23 cellular contexts compared by ENCODE assay signal in genomic region chr7:28192786-28193581, GRCh38.
DNase-seq lines count a peak whose midpoint lies in the region; ATAC-seq and TF ChIP-seq lines count a peak whose summit lies in the region.
"Had no signal": no experiment of that assay in that cellular context is flagged by ENCODE, and none has a peak within 500 bp of the region (broad histone marks: within the 10 kb centered on the region; RNA-seq: fewer than 3 reads in every experiment).

No MANE protein-coding gene starts in this region.

- no peaks in the 10 kb centered on the region for H3K27me3 Mint-ChIP-seq in dendritic cell treated with granulocyte-macrophage colony-stimulating factor and Interleukin-4, amounts not matched to agents 40 ng/mL and 50 ng/mL, for 4 days
- H3K27me3 Mint-ChIP-seq in stimulated activated naive B cell treated with anti-CD40 and anti-IgM and Interleukin-4, amounts not matched to agents 10 μg/mL and 1 μg/mL and 100 μg/mL, for 72 hours, result no peaks in the 10 kb centered on the region

- TF ChIP-seq CTCF in NB4 (IDR thresholded peaks at IDR 0.05; ENCODE audit: low read depth, low read length), result no peak

- ATAC-seq in stimulated activated naive B cell treated with anti-CD40 and anti-IgM and Interleukin-4, amounts not matched to agents 10 μg/mL and 1 μg/mL and 100 μg/mL, for 72 hours (replicated peaks), result peak; percentile 36 to 76
- no peak for ATAC-seq in GM18907 (IDR thresholded peaks at IDR 0.05; ENCODE audit: unreplicated experiment)
- ATAC-seq: activated CD8-positive, alpha-beta T cell treated with anti-CD3 and anti-CD28 coated beads for 36 hours; heart left ventricle; left cardiac atrium had no signal

- H3K4me1 Mint-ChIP-seq in dendritic cell treated with granulocyte-macrophage colony-stimulating factor and Interleukin-4, amounts not matched to agents 40 ng/mL and 50 ng/mL, for 4 days (ENCODE audit: low read depth), result peaks cover 32% of the 10 kb centered on the region
- peaks cover 41 to 62% of the 10 kb centered on the region in 2 donors for H3K4me1 Mint-ChIP-seq in stimulated activated naive B cell treated with anti-CD40 and anti-IgM and Interleukin-4, amounts not matched to agents 10 μg/mL and 1 μg/mL and 100 μg/mL, for 72 hours

- no peak overlapping the region for H3K4me3 Mint-ChIP-seq in dendritic cell treated with granulocyte-macrophage colony-stimulating factor and Interleukin-4, amounts not matched to agents 40 ng/mL and 50 ng/mL, for 4 days
- no peak overlapping the region for H3K4me3 Mint-ChIP-seq in stimulated activated naive B cell treated with anti-CD40 and anti-IgM and Interleukin-4, amounts not matched to agents 10 μg/mL and 1 μg/mL and 100 μg/mL, for 72 hours
- H3K4me3 Mint-ChIP-seq: activated CD8-positive, alpha-beta T cell treated with anti-CD3 and anti-CD28 coated beads for 36 hours; brain had no signal

- H3K36me3 Mint-ChIP-seq in dendritic cell treated with granulocyte-macrophage colony-stimulating factor and Interleukin-4, amounts not matched to agents 40 ng/mL and 50 ng/mL, for 4 days (ENCODE audit: low read depth), result no peaks in the 10 kb centered on the region
- peaks cover 2 to 14% of the 10 kb centered on the region in 2 donors for H3K36me3 Mint-ChIP-seq in stimulated activated naive B cell treated with anti-CD40 and anti-IgM and Interleukin-4, amounts not matched to agents 10 μg/mL and 1 μg/mL and 100 μg/mL, for 72 hours
- H3K36me3 Mint-ChIP-seq: brain had no signal

- no peak overlapping the region for H3K4me3 ChIP-seq in NB4 (ENCODE audit: low read depth, low read length)
- H3K4me3 ChIP-seq: heart left ventricle had no signal

- H3K9me3 Mint-ChIP-seq in dendritic cell treated with granulocyte-macrophage colony-stimulating factor and Interleukin-4, amounts not matched to agents 40 ng/mL and 50 ng/mL, for 4 days, result no peaks in the 10 kb centered on the region
- H3K9me3 Mint-ChIP-seq in stimulated activated naive B cell treated with anti-CD40 and anti-IgM and Interleukin-4, amounts not matched to agents 10 μg/mL and 1 μg/mL and 100 μg/mL, for 72 hours, result peaks cover 0 to 4% of the 10 kb centered on the region in 2 donors
- H3K9me3 Mint-ChIP-seq: activated CD8-positive, alpha-beta T cell treated with anti-CD3 and anti-CD28 coated beads for 36 hours; brain had no signal

- DNase-seq in SKM-1 treated with dmso at 0.1 percent for 144 hours (lab: John Stamatoyannopoulos, UW; ENCODE audit: unreplicated experiment) (peak; percentile 61), SKM-1 (lab: John Stamatoyannopoulos, UW; ENCODE audit: unreplicated experiment) (no peak), NB4 (ENCODE audit: low read depth) (peak; percentile 94), NCI-H146 treated with DMSO at 0.1 percent for 48 hours (lab: John Stamatoyannopoulos, UW; ENCODE audit: unreplicated experiment) (no peak), NCI-H345 treated with DMSO at 0.1 percent for 48 hours (lab: John Stamatoyannopoulos, UW; ENCODE audit: unreplicated experiment) (no peak)
- DNase-seq in stimulated activated naive B cell treated with anti-CD40 and anti-IgM and Interleukin-4, amounts not matched to agents 10 μg/mL and 1 μg/mL and 100 μg/mL, for 72 hours, result no peak
- DNase-seq: activated CD4-positive, CD25-positive, alpha-beta regulatory T cell treated with anti-CD3 and anti-CD28 coated beads, Interleukin-2, amount 50 U/mL, for 72 hours; activated CD8-positive, alpha-beta T cell treated with anti-CD3 and anti-CD28 coated beads for 36 hours; activated gamma-delta T cell; activated T-cell treated with anti-CD3 and anti-CD28 coated beads for 4 hours; Calu3; effector CD4-positive, alpha-beta T cell; heart left ventricle; left cardiac atrium; mammary epithelial cell; NCI-H187; small intestine; stimulated activated CD4-positive, alpha-beta T cell treated with anti-CD3 and anti-CD28 coated beads, Interleukin-1b, Interleukin-23, amount 100 ng/mL, for 48 hours; substantia nigra; SW 1271 had no signal

- peak overlapping the region; percentile 33 for H3K27ac Mint-ChIP-seq in dendritic cell treated with granulocyte-macrophage colony-stimulating factor and Interleukin-4, amounts not matched to agents 40 ng/mL and 50 ng/mL, for 4 days
- H3K27ac Mint-ChIP-seq in stimulated activated naive B cell treated with anti-CD40 and anti-IgM and Interleukin-4, amounts not matched to agents 10 μg/mL and 1 μg/mL and 100 μg/mL, for 72 hours, result peak overlapping the region; percentile 28
- H3K27ac Mint-ChIP-seq: activated CD8-positive, alpha-beta T cell treated with anti-CD3 and anti-CD28 coated beads for 36 hours had no signal

- intact Hi-C loops in dendritic cell treated with granulocyte-macrophage colony-stimulating factor and Interleukin-4, amounts not matched to agents 40 ng/mL and 50 ng/mL, for 4 days (cut with micrococcal nuclease), result no loop called here

- no peak for TF ChIP-seq POLR2A in NB4 (IDR thresholded peaks at IDR 0.05; ENCODE audit: extremely low read depth, insufficient read length)

Comparison
In these comparisons a context has a peak if more than half of its experiments do, and no peak if none do; other contexts are left out.
1. DNase-seq: peak in SKM-1 treated with dmso at 0.1 percent for 144 hours (single experiment) and NB4 (single experiment); none in SKM-1 (single experiment), stimulated activated naive B cell treated with anti-CD40 and anti-IgM and Interleukin-4, amounts not matched to agents 10 μg/mL and 1 μg/mL and 100 μg/mL, for 72 hours (single experiment), NCI-H146 treated with DMSO at 0.1 percent for 48 hours (single experiment) and NCI-H345 treated with DMSO at 0.1 percent for 48 hours (single experiment).